Comparison of ENCODE assay signal across 8 cellular contexts in genomic region chr20:53582574-53583351, GRCh38. TPM values are rescaled to one million over a fixed set of nuclear protein-coding genes. Genes with fewer than 3 reads are reported as not detected.
DNase-seq lines count a peak whose midpoint lies in the region; ATAC-seq lines count a peak whose summit lies in the region.

No MANE protein-coding gene starts in this region.

- H3K4me1 Mint-ChIP-seq in T-cell: peaks cover 88 to 93% (median 91%) of the 10 kb centered on the region in 3 donors
- H3K4me1 Mint-ChIP-seq in naive thymus-derived CD4-positive, alpha-beta T cell: peaks cover 40 to 93% (median 90%) of the 10 kb centered on the region in 7 donors

- H3K9me3 Mint-ChIP-seq in T-cell: no peaks in the 10 kb centered on the region
- H3K9me3 Mint-ChIP-seq in naive thymus-derived CD4-positive, alpha-beta T cell: no peaks in the 10 kb centered on the region

- peak overlapping the region; percentile 45 to 60 for H3K4me3 ChIP-seq in duodenal mucosa (ENCODE audit: low read depth in 1 of 2, low read length in 2 of 2)
- peak overlapping the region; percentile 49 for H3K4me3 ChIP-seq in naive thymus-derived CD4-positive, alpha-beta T cell (ENCODE audit: low read length)

- H3K27ac ChIP-seq in duodenal mucosa (ENCODE audit: low read depth, low read length): peak overlapping the region; percentile 59
- H3K27ac ChIP-seq in naive thymus-derived CD4-positive, alpha-beta T cell (ENCODE audit: low read depth, low read length): peak overlapping the region; percentile 70

- no peaks in the 10 kb centered on the region for H3K27me3 ChIP-seq in duodenal mucosa (ENCODE audit: control insufficient read depth in 1 of 2, insufficient read depth in 2 of 2, low read length in 2 of 2)
- no peaks in the 10 kb centered on the region for H3K27me3 ChIP-seq in naive thymus-derived CD4-positive, alpha-beta T cell (ENCODE audit: control insufficient read depth in 2 of 2, insufficient read depth in 2 of 2, low read length in 2 of 2)

- peaks cover 22% of the 10 kb centered on the region for H3K36me3 Mint-ChIP-seq in T-cell
- H3K36me3 Mint-ChIP-seq in naive thymus-derived CD4-positive, alpha-beta T cell: peaks cover 0 to 49% (median 17%) of the 10 kb centered on the region in 5 donors

- peaks cover 62 to 81% of the 10 kb centered on the region in 2 donors for H3K4me1 ChIP-seq in duodenal mucosa (ENCODE audit: control insufficient read depth in 1 of 2, insufficient read depth in 2 of 2, low read length in 2 of 2)
- H3K4me1 ChIP-seq in naive thymus-derived CD4-positive, alpha-beta T cell (ENCODE audit: control insufficient read depth in 2 of 2, insufficient read depth in 2 of 2, low read length in 2 of 2): peaks cover 40 to 47% of the 10 kb centered on the region in 2 donors

- H3K27ac Mint-ChIP-seq in T-cell: peak overlapping the region; percentile 92 to 95
- H3K27ac Mint-ChIP-seq in naive thymus-derived CD4-positive, alpha-beta T cell: peak overlapping the region; percentile 92 to 98 (median 96)

- intact Hi-C loops in naive thymus-derived CD4-positive, alpha-beta T cell (cut with micrococcal nuclease): loop anchor here (1.0 to 10.0 kb wide), 3 partner anchors 12 to 622 kb away; partner anchors contain the start of gene PFDN4 (in 1 of the 2)

- peak; percentile 38 to 57 (median 53) for ATAC-seq in T-cell (replicated peaks in 1 of 4)
- peak; percentile 64 for ATAC-seq in naive thymus-derived CD4-positive, alpha-beta T cell

- CTCF ChIA-PET in T-cell (lab: Charles Lee): interaction anchor here in 1 of 2 donors (0.6 to 1.9 kb wide), 9 partner anchors 9 to 357 kb away, joined by 3 to 6 read pairs (median 5); no protein-coding TSS in a partner anchor
- CTCF ChIA-PET in naive thymus-derived CD4-positive, alpha-beta T cell (lab: Charles Lee): interaction anchor here (0.6 to 6.5 kb wide), 9 partner anchors 12 to 360 kb away, joined by 3 to 54 read pairs (median 4); no protein-coding TSS in a partner anchor

- peak overlapping the region; percentile 78 to 90 (median 81) for H3K4me3 Mint-ChIP-seq in T-cell
- peak overlapping the region; percentile 83 to 98 (median 86) for H3K4me3 Mint-ChIP-seq in naive thymus-derived CD4-positive, alpha-beta T cell

- peak; percentile 67 for DNase-seq in stimulated activated CD4-positive, alpha-beta T cell treated with anti-CD3 and anti-CD28 coated beads, Interleukin-15, amount 100 ng/mL, for 24 hours
- DNase-seq in stimulated activated CD4-positive, alpha-beta T cell treated with anti-CD3 and anti-CD28 coated beads, Interleukin-12 subunit alpha, Interleukin-12 subunit beta, amount 100 ng/mL, for 4 hours: no peak
- DNase-seq in T-cell: peak in 13 of 34 experiments; percentile 11 to 41 (median 33)
- DNase-seq in naive thymus-derived CD4-positive, alpha-beta T cell: peak in 2 of 9 donors; percentile 49 to 76
- no peak for DNase-seq in NK-92 (lab: John Stamatoyannopoulos, UW; ENCODE audit: unreplicated experiment)
- DNase-seq in NAMALWA (ENCODE audit: low spot score): no peak
- DNase-seq in mucosa of gallbladder (ENCODE audit: low spot score): no peak

- POLR2A ChIA-PET in T-cell (lab: Charles Lee): interaction anchor here (0.6 to 0.7 kb wide), 3 partner anchors 27 to 382 kb away, joined by 3 to 4 read pairs (median 3); no protein-coding TSS in a partner anchor
- POLR2A ChIA-PET in naive thymus-derived CD4-positive, alpha-beta T cell (lab: Charles Lee): interaction anchor here (0.6 to 4.1 kb wide), 19 partner anchors 8 to 367 kb away, joined by 3 to 23 read pairs (median 4); partner anchors contain the start of gene ZNF217

- peak overlapping the region in 1 of 2 donors; percentile 57 for H3K9ac ChIP-seq in duodenal mucosa (ENCODE audit: low read depth in 1 of 2, low read length in 2 of 2)

- H3K36me3 ChIP-seq in duodenal mucosa (ENCODE audit: control insufficient read depth in 1 of 2, insufficient read depth in 2 of 2, low read length in 2 of 2): peaks cover 22 to 24% of the 10 kb centered on the region in 2 donors
- peaks cover 4 to 20% (median 7%) of the 10 kb centered on the region in 3 experiments for H3K36me3 ChIP-seq in naive thymus-derived CD4-positive, alpha-beta T cell (ENCODE audit: control insufficient read depth in 2 of 3, insufficient read depth in 3 of 3, low read length in 3 of 3)

- no peaks in the 10 kb centered on the region for H3K27me3 Mint-ChIP-seq in T-cell
- no peaks in the 10 kb centered on the region for H3K27me3 Mint-ChIP-seq in naive thymus-derived CD4-positive, alpha-beta T cell

- H3K9me3 ChIP-seq in duodenal mucosa (ENCODE audit: control insufficient read depth in 1 of 2, low read length in 2 of 2): no peaks in the 10 kb centered on the region
- H3K9me3 ChIP-seq in naive thymus-derived CD4-positive, alpha-beta T cell (ENCODE audit: control insufficient read depth in 2 of 3, low read length in 3 of 3): no peaks in the 10 kb centered on the region

RNA-seq across cellular contexts. Expression of gene ZNF217, which starts 10.9 kb away (rescaled TPM):
- total RNA-seq in T-cell (10 to 100 TPM; 57.6 to 92.4 (median 87.5) TPM), mucosa of gallbladder (45.4 TPM)
- 100 to 1,000 TPM in 3 of 5 experiments, 10 to 100 TPM in 2; 72.6 to 104 (median 100) TPM for total RNA-seq in naive thymus-derived CD4-positive, alpha-beta T cell
- polyA plus RNA-seq in naive thymus-derived CD4-positive, alpha-beta T cell: 10 to 100 TPM; 17.3 to 55.2 TPM
